ENCODE assay signal across 10 cellular contexts in the genomic region with DNA sequence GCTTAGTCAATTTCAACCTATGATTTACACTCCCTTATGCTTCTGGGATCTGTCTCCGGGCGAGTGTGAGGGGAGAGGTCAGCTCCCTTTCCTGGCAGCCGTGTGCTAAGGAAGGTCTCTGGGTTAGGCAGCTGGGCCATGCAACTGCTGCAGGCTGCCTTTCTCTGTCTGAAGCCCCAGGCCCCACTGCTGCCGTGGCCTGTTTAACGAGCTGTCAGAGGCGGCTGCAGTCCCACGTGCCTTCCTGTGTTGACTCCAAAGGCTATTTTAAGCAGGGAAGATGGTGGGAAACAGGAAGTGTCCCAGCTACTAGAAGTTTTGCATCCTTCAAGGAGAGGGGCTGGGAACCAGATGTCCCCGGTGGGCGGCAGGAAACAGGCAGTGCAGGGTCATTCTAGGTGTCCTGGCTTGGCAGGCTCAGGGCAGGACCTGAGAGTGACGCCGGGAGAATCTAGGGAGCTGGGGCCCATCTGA.
DNase-seq lines count a peak whose midpoint lies in the region; ATAC-seq and TF ChIP-seq lines count a peak whose summit lies in the region.
"Had no signal": no experiment of that assay in that cellular context is flagged by ENCODE, and none has a peak within 500 bp of the region (broad histone marks: within the 10 kb centered on the region; RNA-seq: fewer than 3 reads in every experiment).

No MANE protein-coding gene starts in this region.

- H3K23ac ChIP-seq in mesendoderm (ENCODE audit: low read length): no peak overlapping the region

- H3K27me3 ChIP-seq in mesendoderm (ENCODE audit: insufficient read depth, low read length, poor library complexity) (no peaks in the 10 kb centered on the region), stomach smooth muscle (ENCODE audit: control insufficient read depth in 1 of 2, insufficient read depth in 2 of 2, low read length in 2 of 2) (no peaks in the 10 kb centered on the region), colonic mucosa (no peaks in the 10 kb centered on the region)

- intact Hi-C loops in colonic mucosa (cut with DNase I): no loop called here

- no peak overlapping the region for H3K4me3 ChIP-seq in fibroblast of mammary gland (ENCODE audit: control insufficient read depth, low read depth, low read length)
- no peak overlapping the region for H3K4me3 ChIP-seq in mesendoderm (ENCODE audit: low read length)
- peak overlapping the region in 1 of 2 donors; percentile 52 for H3K4me3 ChIP-seq in stomach smooth muscle (ENCODE audit: low read length in 2 of 2)
- no peak overlapping the region for H3K4me3 ChIP-seq in colonic mucosa

- H3K9ac ChIP-seq in mesendoderm (ENCODE audit: low read length) (no peak overlapping the region), stomach smooth muscle (ENCODE audit: low read length in 2 of 2) (no peak overlapping the region), colonic mucosa (ENCODE audit: low read depth in 2 of 2, low read length in 2 of 2) (no peak overlapping the region)

- no peak overlapping the region for H4K5ac ChIP-seq in mesendoderm (ENCODE audit: low read length)

- no peak for TF ChIP-seq CTCF in fibroblast of mammary gland (conservative IDR thresholded peaks at IDR 0.05; ENCODE audit: control insufficient read depth, insufficient read depth, low read depth, low read length)
- no peak for TF ChIP-seq CTCF in colonic mucosa (IDR thresholded peaks at IDR 0.05)

- no peak overlapping the region for H3K18ac ChIP-seq in mesendoderm (ENCODE audit: low read length)

- H2BK120ac ChIP-seq in mesendoderm (ENCODE audit: low read depth, low read length): no peak overlapping the region

- no peak overlapping the region for H3K27ac ChIP-seq in mesendoderm (ENCODE audit: low read depth, low read length)
- peak overlapping the region; percentile 70 for H3K27ac ChIP-seq in stomach smooth muscle (ENCODE audit: low read length)
- H3K27ac ChIP-seq in colonic mucosa: no peak overlapping the region

- H3K4me1 ChIP-seq in mesendoderm (ENCODE audit: control insufficient read depth, low read depth, low read length) (no peaks in the 10 kb centered on the region), stomach smooth muscle (ENCODE audit: control insufficient read depth, insufficient read depth, low read length) (peaks cover 68% of the 10 kb centered on the region), colonic mucosa (no peaks in the 10 kb centered on the region)

- no CpG with 5 or more reads among the region's 11 CpGs for WGBS in mesendoderm (ENCODE audit: extremely low coverage, insufficient coverage, low lambda C conversion rate)

- H3K36me3 ChIP-seq in mesendoderm (ENCODE audit: control insufficient read depth, insufficient read depth, low read length) (no peaks in the 10 kb centered on the region), stomach smooth muscle (ENCODE audit: control insufficient read depth in 2 of 2, insufficient read depth in 2 of 2, low read length in 2 of 2) (peaks cover 94 to 99% of the 10 kb centered on the region in 2 donors), colonic mucosa (no peaks in the 10 kb centered on the region)

- peak; percentile 26 for DNase-seq in MV-4-11 (lab: John Stamatoyannopoulos, UW)
- peak; percentile 37 for DNase-seq in fibroblast of mammary gland (ENCODE audit: low read depth)
- DNase-seq in mesendoderm: peak; percentile 49
- no peak for DNase-seq in colonic mucosa
- no peak for DNase-seq in SKM-1 treated with dmso at 0.1 percent for 144 hours (lab: John Stamatoyannopoulos, UW; ENCODE audit: unreplicated experiment)
- no peak for DNase-seq in NCI-H2171 (lab: John Stamatoyannopoulos, UW)
- DNase-seq: activated naive CD4-positive, alpha-beta T cell treated with anti-CD3 and anti-CD28 coated beads, Interleukin-2, amount 50 U/mL, for 16 hours; NCI-H345 had no signal

- ATAC-seq in GM21619 (IDR thresholded peaks at IDR 0.05; ENCODE audit: unreplicated experiment): no peak

- no peaks in the 10 kb centered on the region for H3K79me1 ChIP-seq in mesendoderm (ENCODE audit: low read length)

- no peak overlapping the region for H2BK15ac ChIP-seq in mesendoderm (replicated peaks; ENCODE audit: low read depth)

- H4K8ac ChIP-seq in mesendoderm (ENCODE audit: low read depth, low read length): no peak overlapping the region

- no peak overlapping the region for H2BK5ac ChIP-seq in mesendoderm (ENCODE audit: low read length)

- no peak overlapping the region for H2AK5ac ChIP-seq in mesendoderm (ENCODE audit: low read length)

- no peak overlapping the region for H3K56ac ChIP-seq in mesendoderm (ENCODE audit: low read length)

- no peaks in the 10 kb centered on the region for H3K9me3 ChIP-seq in stomach smooth muscle (ENCODE audit: control insufficient read depth in 2 of 2, low read length in 2 of 2)
- H3K9me3 ChIP-seq in colonic mucosa: no peaks in the 10 kb centered on the region

- no peak overlapping the region for H3K4me2 ChIP-seq in mesendoderm (ENCODE audit: low read length)

- H3K79me2 ChIP-seq in mesendoderm (ENCODE audit: control insufficient read depth, insufficient read depth, low read length): no peaks in the 10 kb centered on the region

- no peak overlapping the region for H3K4ac ChIP-seq in mesendoderm (ENCODE audit: low read depth, low read length)

Comparison
In these comparisons a context has a peak if more than half of its experiments do, and no peak if none do; other contexts are left out.
1. DNase-seq: peak in MV-4-11 (single experiment), fibroblast of mammary gland (single experiment) and mesendoderm (single experiment); none in colonic mucosa (single experiment), SKM-1 treated with dmso at 0.1 percent for 144 hours (single experiment) and NCI-H2171 (single experiment).